Comparison of ENCODE assay signal across 11 cellular contexts in the genomic region with DNA sequence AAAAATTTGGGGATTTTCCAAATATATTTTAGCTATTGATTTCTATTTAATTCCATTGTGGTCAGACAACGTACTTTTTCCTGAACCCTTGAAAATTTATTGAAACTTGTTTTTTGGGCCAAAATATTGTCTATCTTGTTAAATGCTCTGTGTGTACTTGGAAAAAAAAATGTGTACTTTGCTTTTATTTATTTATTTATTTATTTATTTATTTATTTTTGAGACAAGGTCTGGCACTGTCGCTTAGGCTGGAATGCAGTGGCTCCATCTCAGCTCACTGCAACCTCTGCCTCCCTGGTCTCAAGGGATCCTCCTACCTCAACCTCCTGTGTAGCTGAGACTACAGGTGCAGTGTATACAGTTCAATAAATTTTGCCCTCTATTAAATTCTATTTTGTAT.
"Had no signal": no experiment of that assay in that cellular context is flagged by ENCODE, and none has a peak within 500 bp of the region (broad histone marks: within the 10 kb centered on the region; RNA-seq: fewer than 3 reads in every experiment).

No MANE protein-coding gene starts in this region.

- FAIRE-seq: H1, H54 had no signal

- H3K4me1 ChIP-seq: HAP-1 had no signal

- ATAC-seq: GM23338, HCT116 had no signal

- DNase-seq: GM23248, GOT3, H7, H9, HCEC 1CT, HFFc6 had no signal

- H3K4me3 ChIP-seq: GM23248, GM23338, HAP-1 had no signal

- H3K9me3 ChIP-seq: HAP-1 had no signal

- H3K4me2 ChIP-seq: GM23338 had no signal

- H3K36me3 ChIP-seq: HAP-1 had no signal

- H3K27ac ChIP-seq: GM23248 had no signal
